ENCODE assay signal across 24 cellular contexts in the genomic region with DNA sequence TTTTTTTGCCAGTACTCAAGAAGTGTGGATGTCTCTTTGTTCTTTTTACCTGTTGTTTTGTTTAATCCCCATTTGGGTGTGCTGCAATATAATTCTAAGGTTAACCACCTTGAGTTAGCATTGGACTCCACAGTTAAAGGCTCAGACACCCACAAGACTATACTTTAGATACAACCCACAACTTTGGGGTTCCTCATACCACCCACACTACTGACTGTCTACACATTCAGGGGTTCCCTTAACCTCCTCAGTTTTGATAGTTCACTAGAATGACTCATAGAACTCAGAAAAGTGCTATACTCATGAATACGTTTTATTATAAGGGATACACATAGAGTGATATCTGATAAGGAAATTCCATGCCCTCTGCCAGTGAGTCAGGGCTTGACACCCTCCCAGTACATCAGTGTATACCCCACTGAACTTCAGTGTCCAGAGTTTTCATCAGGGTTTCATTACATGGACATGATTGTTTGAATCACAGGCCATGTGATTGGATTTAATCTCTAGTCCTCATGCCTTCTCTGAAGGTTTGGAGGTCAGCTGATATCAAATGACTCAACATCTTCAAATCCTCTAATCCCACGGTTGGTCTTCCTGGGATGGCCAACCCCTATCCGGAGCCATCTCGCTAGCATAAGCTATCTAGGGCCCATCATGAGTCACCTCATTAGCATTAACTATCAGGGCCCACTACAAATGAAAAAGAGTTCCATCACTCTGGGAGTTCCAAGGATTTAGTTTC.
DNase-seq lines count a peak whose midpoint lies in the region; ATAC-seq, FAIRE-seq and TF ChIP-seq lines count a peak whose summit lies in the region.
"Had no signal": no experiment of that assay in that cellular context is flagged by ENCODE, and none has a peak within 500 bp of the region (broad histone marks: within the 10 kb centered on the region; RNA-seq: fewer than 3 reads in every experiment).

No MANE protein-coding gene starts in this region.

- H3K9me2 ChIP-seq in Loucy (replicated peaks; ENCODE audit: low read depth, low read length): no peaks in the 10 kb centered on the region

- no peak overlapping the region for H3K4me3 Mint-ChIP-seq in stimulated activated effector memory CD8-positive, alpha-beta T cell treated with anti-CD3 and anti-CD28 coated beads, Interleukin-12 subunit alpha, Interleukin-12 subunit beta, amount 100 ng/mL, for 72 hours
- H3K4me3 Mint-ChIP-seq: CD4-positive, CD25-positive, alpha-beta regulatory T cell; IgD-negative memory B cell had no signal

- H3K27ac ChIP-seq in GM12878 (ENCODE audit: control insufficient read depth, insufficient read depth): no peak overlapping the region
- H3K27ac ChIP-seq in lower lobe of right lung: no peak overlapping the region
- H3K27ac ChIP-seq: Peyer's patch, SJCRH30 had no signal

- H3K4me3 ChIP-seq in Loucy (ENCODE audit: low read length, poor library complexity, severe bottlenecking): no peak overlapping the region
- H3K4me3 ChIP-seq in GM12878: no peak overlapping the region
- H3K4me3 ChIP-seq in lower lobe of right lung: no peak overlapping the region
- H3K4me3 ChIP-seq: Peyer's patch, SJCRH30 had no signal

- in situ Hi-C loops in GM12878 (cut with MboI): no loop called here

- no peaks in the 10 kb centered on the region for H4K20me1 ChIP-seq in Loucy (ENCODE audit: insufficient read depth, low read length, poor library complexity, severe bottlenecking)
- no peaks in the 10 kb centered on the region for H4K20me1 ChIP-seq in GM12878 (ENCODE audit: control insufficient read depth, insufficient read depth)

- no TSS peak for BruUV-seq in GM12878 (replicated peaks; lab: Mats Ljungman, UMichigan)

- 0 out of 2 replicates have a peak, but pooled peaks have one; percentile 3 for TF ChIP-seq RAD21 in GM12878 (IDR thresholded peaks at IDR 0.05; ENCODE audit: insufficient read depth, low read depth, low read length)

- H3K9me3 ChIP-seq in Loucy (ENCODE audit: insufficient read depth, low read depth, low read length) (no peaks in the 10 kb centered on the region), GM12878 (replicated peaks; ENCODE audit: control insufficient read depth, insufficient read depth, low read length) (no peaks in the 10 kb centered on the region), lower lobe of right lung (no peaks in the 10 kb centered on the region)
- H3K9me3 ChIP-seq: Caco-2, Peyer's patch, SJCRH30 had no signal

- H3K4me1 ChIP-seq in Loucy (ENCODE audit: insufficient read depth, low read length, poor library complexity, severe bottlenecking): peaks cover 42% of the 10 kb centered on the region
- H3K4me1 ChIP-seq in GM12878 (ENCODE audit: control insufficient read depth, insufficient read depth, low read length): no peaks in the 10 kb centered on the region
- H3K4me1 ChIP-seq in lower lobe of right lung: no peaks in the 10 kb centered on the region
- H3K4me1 ChIP-seq: Caco-2, Peyer's patch, SJCRH30 had no signal

- peak; percentile 70 for DNase-seq in COLO829 (ENCODE audit: low spot score)
- no peak for DNase-seq in GM12878 (ENCODE audit: low read depth, low spot score)
- no peak for DNase-seq in stimulated activated effector memory CD8-positive, alpha-beta T cell treated with anti-CD3 and anti-CD28 coated beads, Interleukin-12 subunit alpha, Interleukin-12 subunit beta, amount 100 ng/mL, for 72 hours (ENCODE audit: low spot score in 2 of 2)
- DNase-seq in lower lobe of right lung: no peak
- DNase-seq in NCI-H1694 treated with DMSO at 0.1 percent for 48 hours (lab: John Stamatoyannopoulos, UW): no peak
- no peak for DNase-seq in NAMALWA (ENCODE audit: low spot score)
- DNase-seq: Caco-2; CD4-positive, CD25-positive, alpha-beta regulatory T cell; DMS 273 treated with DMSO at 0.1 percent for 48 hours; GF-D8; MM.1S; NCI-H1092; NCI-H1436 treated with DMSO at 0.1 percent for 48 hours; NCI-H2029; NCI-H345; NCI-H524; NCI-H774; NK-92 treated with Interleukin-12 subunit alpha and Interleukin-12 subunit beta, amount 100 ng/mL, for 24 hours; Peyer's patch; SJCRH30 had no signal

- SMC1A ChIA-PET in GM12878 (lab: Charles Lee; ENCODE audit: uncharacterized antibody, unreplicated experiment): no interaction called here

- no peaks in the 10 kb centered on the region for H3K4me1 Mint-ChIP-seq in stimulated activated effector memory CD8-positive, alpha-beta T cell treated with anti-CD3 and anti-CD28 coated beads, Interleukin-12 subunit alpha, Interleukin-12 subunit beta, amount 100 ng/mL, for 72 hours
- H3K4me1 Mint-ChIP-seq: CD4-positive, CD25-positive, alpha-beta regulatory T cell; IgD-negative memory B cell had no signal

- RAD21 ChIA-PET in GM12878 (lab: Charles Lee; ENCODE audit: unreplicated experiment): no interaction called here

- TF ChIP-seq EP300 in GM12878 (IDR thresholded peaks at IDR 0.05; ENCODE audit: borderline replicate concordance in 1 of 2, control insufficient read depth in 1 of 2, low read depth in 2 of 2, low read length in 2 of 2): no peak

- TF ChIP-seq CTCF in Loucy (conservative IDR thresholded peaks at IDR 0.05; ENCODE audit: low read length) (no peak), GM12878 (IDR thresholded peaks at IDR 0.05 in 2 of 3, conservative IDR thresholded peaks at IDR 0.05 in 1 of 3; ENCODE audit: control insufficient read depth in 2 of 3, extremely low read depth in 1 of 3, insufficient read depth in 1 of 3, low read depth in 3 of 3, low read length in 3 of 3) (no peak), lower lobe of right lung (IDR thresholded peaks at IDR 0.05) (no peak)

- intact Hi-C loops in GM12878 (cut with micrococcal nuclease; ENCODE audit: unreplicated experiment) (no loop called here), lower lobe of right lung (cut with DNase I) (no loop called here)

- H3K36me3 ChIP-seq in Loucy (ENCODE audit: insufficient read depth, low read length) (no peaks in the 10 kb centered on the region), GM12878 (ENCODE audit: control insufficient read depth in 2 of 2, insufficient read depth in 2 of 2, low read length in 1 of 2) (no peaks in the 10 kb centered on the region), lower lobe of right lung (no peaks in the 10 kb centered on the region)
- H3K36me3 ChIP-seq: Peyer's patch, SJCRH30 had no signal

- H3K9me3 Mint-ChIP-seq in stimulated activated effector memory CD8-positive, alpha-beta T cell treated with anti-CD3 and anti-CD28 coated beads, Interleukin-12 subunit alpha, Interleukin-12 subunit beta, amount 100 ng/mL, for 72 hours: no peaks in the 10 kb centered on the region

- H3K9ac ChIP-seq in Loucy (ENCODE audit: low read depth, low read length, poor library complexity, severe bottlenecking): peak overlapping the region; percentile 63
- H3K9ac ChIP-seq in GM12878 (ENCODE audit: control insufficient read depth, insufficient read depth, low read length): no peak overlapping the region

- no peaks in the 10 kb centered on the region for H3F3A ChIP-seq in Loucy (ENCODE audit: low read depth)

- no peak overlapping the region for H3K27ac Mint-ChIP-seq in stimulated activated effector memory CD8-positive, alpha-beta T cell treated with anti-CD3 and anti-CD28 coated beads, Interleukin-12 subunit alpha, Interleukin-12 subunit beta, amount 100 ng/mL, for 72 hours
- H3K27ac Mint-ChIP-seq: CD4-positive, CD25-positive, alpha-beta regulatory T cell; IgD-negative memory B cell had no signal

- no peak for TF ChIP-seq POLR2A in GM12878 (IDR thresholded peaks at IDR 0.05; ENCODE audit: low read depth, low read length)

- peak overlapping the region; percentile 53 for H3K4me2 ChIP-seq in Loucy (ENCODE audit: low read depth, low read length, poor library complexity, severe bottlenecking)
- no peak overlapping the region for H3K4me2 ChIP-seq in GM12878 (ENCODE audit: control insufficient read depth, insufficient read depth)

- H3K27me3 ChIP-seq in Loucy (ENCODE audit: insufficient read depth, low read length, poor library complexity, severe bottlenecking) (no peaks in the 10 kb centered on the region), GM12878 (replicated peaks in 1 of 2; ENCODE audit: control insufficient read depth in 2 of 2, insufficient read depth in 2 of 2, low read length in 1 of 2) (no peaks in the 10 kb centered on the region), lower lobe of right lung (ENCODE audit: low read depth) (no peaks in the 10 kb centered on the region)
- H3K27me3 ChIP-seq: Peyer's patch, SJCRH30 had no signal

- FAIRE-seq in GM12878 (lab: Jason Lieb, UNC): no peak
- FAIRE-seq: GM19239, H1 had no signal

- H3K79me2 ChIP-seq in Loucy (ENCODE audit: insufficient read depth, low read length): no peaks in the 10 kb centered on the region
- H3K79me2 ChIP-seq in GM12878 (ENCODE audit: control insufficient read depth, insufficient read depth, low read length): no peaks in the 10 kb centered on the region

- POLR2A ChIA-PET in GM12878 (lab: Charles Lee): no interaction called here

- 51% methylated on average over 4 of the region's 4 CpGs for WGBS in GM12878 (ENCODE audit: insufficient coverage, insufficient replicate concordance, low lambda C conversion rate, missing lambda C conversion rate)

- CTCF ChIA-PET in GM12878 (lab: Yijun Ruan, JAX): no interaction called here

- ATAC-seq in GM12878: no peak
- peak; percentile 79 for ATAC-seq in stimulated activated effector memory CD8-positive, alpha-beta T cell treated with anti-CD3 and anti-CD28 coated beads, Interleukin-12 subunit alpha, Interleukin-12 subunit beta, amount 100 ng/mL, for 72 hours
- no peak for ATAC-seq in lower lobe of right lung

- no peaks in the 10 kb centered on the region for H3K36me3 Mint-ChIP-seq in stimulated activated effector memory CD8-positive, alpha-beta T cell treated with anti-CD3 and anti-CD28 coated beads, Interleukin-12 subunit alpha, Interleukin-12 subunit beta, amount 100 ng/mL, for 72 hours
- H3K36me3 Mint-ChIP-seq: CD4-positive, CD25-positive, alpha-beta regulatory T cell; IgD-negative memory B cell had no signal

- H2AFZ ChIP-seq in Loucy (ENCODE audit: low read length): no peak overlapping the region
- H2AFZ ChIP-seq in GM12878 (ENCODE audit: control insufficient read depth, low read depth, low read length): no peak overlapping the region

TF ChIP-seq in GM12878, 131 proteins besides CTCF, POLR2A, EP300 and RAD21 (continues in another document):
- no peak for TF ChIP-seq TBL1XR1 (IDR thresholded peaks at IDR 0.05; ENCODE audit: low read depth, low read length)
- no peak for TF ChIP-seq POLR2AphosphoS2 (IDR thresholded peaks at IDR 0.05; ENCODE audit: low read depth, low read length)
- TF ChIP-seq, protein P1, sequence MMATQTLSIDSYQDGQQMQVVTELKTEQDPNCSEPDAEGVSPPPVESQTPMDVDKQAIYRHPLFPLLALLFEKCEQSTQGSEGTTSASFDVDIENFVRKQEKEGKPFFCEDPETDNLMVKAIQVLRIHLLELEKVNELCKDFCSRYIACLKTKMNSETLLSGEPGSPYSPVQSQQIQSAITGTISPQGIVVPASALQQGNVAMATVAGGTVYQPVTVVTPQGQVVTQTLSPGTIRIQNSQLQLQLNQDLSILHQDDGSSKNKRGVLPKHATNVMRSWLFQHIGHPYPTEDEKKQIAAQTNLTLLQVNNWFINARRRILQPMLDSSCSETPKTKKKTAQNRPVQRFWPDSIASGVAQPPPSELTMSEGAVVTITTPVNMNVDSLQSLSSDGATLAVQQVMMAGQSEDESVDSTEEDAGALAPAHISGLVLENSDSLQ (IDR thresholded peaks at IDR 0.05): no peak
